8 cellular contexts compared by ENCODE assay signal in the genomic region with DNA sequence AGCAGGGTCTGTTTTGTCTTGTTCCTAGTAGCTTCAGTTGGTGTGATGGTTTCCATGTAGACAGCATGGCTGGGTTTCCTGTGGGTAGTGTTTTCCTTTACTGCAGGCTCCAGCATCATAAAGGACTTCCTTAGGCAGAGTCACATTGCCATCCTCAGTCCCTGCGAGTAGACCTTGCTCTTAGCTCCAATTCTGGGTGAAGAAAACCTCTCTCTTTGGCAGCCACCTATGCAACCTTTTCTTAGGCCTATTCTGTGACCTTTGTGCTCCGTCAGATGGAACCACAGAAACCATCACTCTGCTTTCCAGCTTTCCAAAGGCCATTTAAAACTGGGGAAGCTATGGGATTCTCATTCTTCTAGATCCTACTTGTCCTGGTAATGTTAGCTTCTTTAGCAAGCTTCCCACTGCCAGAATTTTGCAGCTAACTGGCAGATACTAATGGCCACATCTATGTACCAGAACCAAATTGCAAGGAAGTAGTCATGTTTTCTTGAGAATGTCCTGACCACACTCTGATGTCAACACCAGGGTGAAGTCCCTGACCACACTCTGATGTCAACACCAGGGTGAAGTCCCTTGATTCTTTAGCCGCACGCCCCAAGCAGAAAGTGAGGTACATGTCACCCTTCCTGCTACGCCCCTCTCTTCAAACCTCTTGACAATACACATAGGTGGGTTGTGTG.
DNase-seq lines count a peak whose midpoint lies in the region; ATAC-seq and TF ChIP-seq lines count a peak whose summit lies in the region.

No MANE protein-coding gene starts in this region.

- H3K4me1 Mint-ChIP-seq in activated T-helper 17 cell treated with anti-CD3 and anti-CD28 coated beads, Interleukin-2, amount 50 U/mL, for 72 hours: peaks cover 5% of the 10 kb centered on the region

- no peaks in the 10 kb centered on the region for H3K27me3 Mint-ChIP-seq in activated T-helper 17 cell treated with anti-CD3 and anti-CD28 coated beads, Interleukin-2, amount 50 U/mL, for 72 hours

- H3K36me3 Mint-ChIP-seq in activated T-helper 17 cell treated with anti-CD3 and anti-CD28 coated beads, Interleukin-2, amount 50 U/mL, for 72 hours (ENCODE audit: low read depth): no peaks in the 10 kb centered on the region

- peaks cover 5% of the 10 kb centered on the region for H3K9me3 Mint-ChIP-seq in activated T-helper 17 cell treated with anti-CD3 and anti-CD28 coated beads, Interleukin-2, amount 50 U/mL, for 72 hours

- peak; percentile 98 for ATAC-seq in GM18508 (IDR thresholded peaks at IDR 0.05; ENCODE audit: insufficient read depth, unreplicated experiment)
- ATAC-seq in HG03103 (IDR thresholded peaks at IDR 0.05; ENCODE audit: low read depth, unreplicated experiment): peak; percentile 94
- peak; percentile 95 for ATAC-seq in activated T-helper 17 cell treated with anti-CD3 and anti-CD28 coated beads, Interleukin-2, amount 50 U/mL, for 72 hours (replicated peaks)

- peak overlapping the region; percentile 73 for H3K27ac Mint-ChIP-seq in activated T-helper 17 cell treated with anti-CD3 and anti-CD28 coated beads, Interleukin-2, amount 50 U/mL, for 72 hours

- DNase-seq in GM20000 (ENCODE audit: low spot score) (peak; percentile 22), AML-193 (lab: John Stamatoyannopoulos, UW) (no peak), NCI-H187 treated with DMSO at 0.1 percent for 48 hours (lab: John Stamatoyannopoulos, UW) (no peak), NCI-H146 (lab: John Stamatoyannopoulos, UW) (no peak), head of caudate nucleus (no peak)

- peak overlapping the region; percentile 47 for H3K4me3 Mint-ChIP-seq in activated T-helper 17 cell treated with anti-CD3 and anti-CD28 coated beads, Interleukin-2, amount 50 U/mL, for 72 hours

- intact Hi-C loops in head of caudate nucleus (cut with DNase I): no loop called here

- TF ChIP-seq CTCF in GM20000 (IDR thresholded peaks at IDR 0.05; ENCODE audit: extremely low read depth, missing control alignments): no peak
